ENCODE assay signal across 23 cellular contexts in genomic region chr9:22108581-22109370, GRCh38.
A peak's percentile ranks its signal among the peaks of the same experiment; 100 is the strongest.
DNase-seq lines count a peak whose midpoint lies in the region; ATAC-seq, FAIRE-seq and TF ChIP-seq lines count a peak whose summit lies in the region.
"Had no signal": no experiment of that assay in that cellular context is flagged by ENCODE, and none has a peak within 500 bp of the region (broad histone marks: within the 10 kb centered on the region; RNA-seq: fewer than 3 reads in every experiment).

No MANE protein-coding gene starts in this region.

- H3K27me3 ChIP-seq in SJSA1 (replicated peaks), result no peaks in the 10 kb centered on the region
- no peaks in the 10 kb centered on the region for H3K27me3 ChIP-seq in pancreas
- H3K27me3 ChIP-seq: cardiac muscle cell, uterus had no signal

- CTCF ChIA-PET in Calu3 (lab: Charles Lee), result interaction anchor here (0.6 to 2.7 kb wide), 8 partner anchors 9 to 705 kb away, joined by 3 to 10 read pairs (median 4); no protein-coding TSS in a partner anchor
- CTCF ChIA-PET in activated CD8-positive, alpha-beta memory T cell treated with anti-CD3 and anti-CD28 coated beads, Interleukin-2, amount 10 ng/mL, durations not matched to agents 7 days and 5 days (lab: Charles Lee), result interaction anchor here (0.9 to 4.1 kb wide), 4 partner anchors 9 to 101 kb away, joined by 3 to 16 read pairs (median 6); no protein-coding TSS in a partner anchor

- TF ChIP-seq CTCF in Calu3 (IDR thresholded peaks at IDR 0.05; ENCODE audit: unreplicated experiment) (no peak), pancreas (IDR thresholded peaks at IDR 0.05) (no peak)

- H3K27me3 Mint-ChIP-seq in Calu3 (ENCODE audit: unreplicated experiment), result no peaks in the 10 kb centered on the region
- peaks cover 63% of the 10 kb centered on the region for H3K27me3 Mint-ChIP-seq in activated CD8-positive, alpha-beta memory T cell treated with anti-CD3 and anti-CD28 coated beads, Interleukin-2, amount 10 ng/mL, durations not matched to agents 7 days and 5 days

- H3K4me3 Mint-ChIP-seq in Calu3 (ENCODE audit: low read depth, unreplicated experiment), result no peak overlapping the region
- H3K4me3 Mint-ChIP-seq in activated CD8-positive, alpha-beta memory T cell treated with anti-CD3 and anti-CD28 coated beads, Interleukin-2, amount 10 ng/mL, durations not matched to agents 7 days and 5 days, result no peak overlapping the region
- H3K4me3 Mint-ChIP-seq: activated T-helper 17 cell treated with anti-CD3 and anti-CD28 coated beads, Interleukin-2, amount 50 U/mL, for 72 hours; HFFc6; nephron progenitor cell had no signal

- 21 to 31% methylated on average over 4 of the region's 4 CpGs for WGBS in pancreas, 2 donors

- BruUV-seq in Calu3 (replicated peaks; lab: Mats Ljungman, UMichigan), result no TSS peak

- peaks cover 7% of the 10 kb centered on the region for H3K36me3 Mint-ChIP-seq in Calu3 (ENCODE audit: insufficient read depth, unreplicated experiment)
- H3K36me3 Mint-ChIP-seq in activated CD8-positive, alpha-beta memory T cell treated with anti-CD3 and anti-CD28 coated beads, Interleukin-2, amount 10 ng/mL, durations not matched to agents 7 days and 5 days, result peaks cover 8% of the 10 kb centered on the region

- H3K27ac ChIP-seq in SJSA1 (0 out of 2 replicates have a peak overlapping the region, but pooled peaks have one; percentile 5), pancreas (peak overlapping the region in 2 of 4 donors; percentile 57 to 71)
- H3K27ac ChIP-seq: cardiac muscle cell, psoas muscle had no signal

- H3K4me1 ChIP-seq in SJSA1 (replicated peaks), result peaks cover 75% of the 10 kb centered on the region
- H3K4me1 ChIP-seq in pancreas, result peaks cover 0 to 5% (median 5%) of the 10 kb centered on the region in 3 donors
- H3K4me1 ChIP-seq: uterus had no signal

- FAIRE-seq in pancreas (lab: Jason Lieb, UNC), result peak; percentile 75
- FAIRE-seq: A204.1, TTC549 had no signal

- no peaks in the 10 kb centered on the region for H3K9me3 ChIP-seq in SJSA1 (replicated peaks)
- H3K9me3 ChIP-seq in pancreas, result no peaks in the 10 kb centered on the region
- H3K9me3 ChIP-seq: psoas muscle, uterus had no signal

- DNase-seq in Calu3 (peak; percentile 11), SJSA1 (ENCODE audit: low read depth in 1 of 2, low spot score in 2 of 2) (no peak), fibroblast of peridontal ligament (ENCODE audit: extremely low read depth) (peak; percentile 58), pancreas (no peak), NCI-H1930 (lab: John Stamatoyannopoulos, UW) (no peak)
- DNase-seq in activated naive CD4-positive, alpha-beta T cell (lab: John Stamatoyannopoulos, UW), result no peak
- DNase-seq in activated CD8-positive, alpha-beta memory T cell treated with anti-CD3 and anti-CD28 coated beads, Interleukin-2, amount 10 ng/mL, durations not matched to agents 7 days and 5 days, result no peak
- DNase-seq in stimulated activated CD4-positive, alpha-beta T cell treated with anti-CD3 and anti-CD28 coated beads, Interleukin-4, amount 100 ng/mL, for 4 hours, result no peak
- DNase-seq: activated CD4-positive, alpha-beta T cell treated with anti-CD3 and anti-CD28 coated beads for 4 hours; EL; HFFc6; midbrain; NCI-H1694; NCI-H748 treated with DMSO at 0.1 percent for 48 hours; nephron progenitor cell; psoas muscle; SHP77; stimulated activated CD4-positive, alpha-beta T cell treated with anti-CD3 and anti-CD28 coated beads, Interleukin-4, amount 100 ng/mL, for 24 hours; uterus had no signal

- H3K4me1 Mint-ChIP-seq in Calu3 (ENCODE audit: low read depth, unreplicated experiment), result peaks cover 75% of the 10 kb centered on the region
- H3K4me1 Mint-ChIP-seq in activated CD8-positive, alpha-beta memory T cell treated with anti-CD3 and anti-CD28 coated beads, Interleukin-2, amount 10 ng/mL, durations not matched to agents 7 days and 5 days, result peaks cover 25% of the 10 kb centered on the region

- no peaks in the 10 kb centered on the region for H3K9me3 Mint-ChIP-seq in Calu3 (ENCODE audit: low read depth, unreplicated experiment)
- no peaks in the 10 kb centered on the region for H3K9me3 Mint-ChIP-seq in activated CD8-positive, alpha-beta memory T cell treated with anti-CD3 and anti-CD28 coated beads, Interleukin-2, amount 10 ng/mL, durations not matched to agents 7 days and 5 days (ENCODE audit: low read depth)
- H3K9me3 Mint-ChIP-seq: activated T-helper 17 cell treated with anti-CD3 and anti-CD28 coated beads, Interleukin-2, amount 50 U/mL, for 72 hours; HFFc6; nephron progenitor cell had no signal

- intact Hi-C loops in Calu3 (cut with micrococcal nuclease; ENCODE audit: unreplicated experiment), result loop anchor here (2.0 to 10.0 kb wide), 3 partner anchors 56 to 294 kb away; no protein-coding TSS in a partner anchor
- intact Hi-C loops in pancreas (cut with DNase I), result no loop called here

- ATAC-seq in pancreas, result peak; percentile 43 to 85 (median 80)
- ATAC-seq in activated CD8-positive, alpha-beta memory T cell treated with anti-CD3 and anti-CD28 coated beads, Interleukin-2, amount 10 ng/mL, durations not matched to agents 7 days and 5 days, result no peak
- ATAC-seq: activated T-helper 17 cell treated with anti-CD3 and anti-CD28 coated beads, Interleukin-2, amount 50 U/mL, for 72 hours; psoas muscle had no signal

- H3K27ac Mint-ChIP-seq in Calu3 (ENCODE audit: unreplicated experiment), result peak overlapping the region; percentile 92
- H3K27ac Mint-ChIP-seq in activated CD8-positive, alpha-beta memory T cell treated with anti-CD3 and anti-CD28 coated beads, Interleukin-2, amount 10 ng/mL, durations not matched to agents 7 days and 5 days, result no peak overlapping the region
- H3K27ac Mint-ChIP-seq: activated T-helper 17 cell treated with anti-CD3 and anti-CD28 coated beads, Interleukin-2, amount 50 U/mL, for 72 hours; HFFc6; nephron progenitor cell had no signal

- H3K4me3 ChIP-seq in SJSA1 (no peak overlapping the region), pancreas (no peak overlapping the region)
- H3K4me3 ChIP-seq: cardiac muscle cell, psoas muscle, uterus had no signal

- H3K36me3 ChIP-seq in SJSA1, result no peaks in the 10 kb centered on the region
- H3K36me3 ChIP-seq in pancreas, result no peaks in the 10 kb centered on the region
- H3K36me3 ChIP-seq: cardiac muscle cell, uterus had no signal

Comparison
In these comparisons a context has a peak if more than half of its experiments do, and no peak if none do; other contexts are left out.
1. DNase-seq: peak in Calu3 (single experiment) and fibroblast of peridontal ligament (single experiment); none in SJSA1 (0 of 2), pancreas (0 of 6), NCI-H1930 (0 of 2), activated naive CD4-positive, alpha-beta T cell (0 of 4), activated CD8-positive, alpha-beta memory T cell treated with anti-CD3 and anti-CD28 coated beads, Interleukin-2, amount 10 ng/mL, durations not matched to agents 7 days and 5 days (single experiment) and stimulated activated CD4-positive, alpha-beta T cell treated with anti-CD3 and anti-CD28 coated beads, Interleukin-4, amount 100 ng/mL, for 4 hours (0 of 2).